8 cellular contexts compared by ENCODE assay signal in the genomic region with DNA sequence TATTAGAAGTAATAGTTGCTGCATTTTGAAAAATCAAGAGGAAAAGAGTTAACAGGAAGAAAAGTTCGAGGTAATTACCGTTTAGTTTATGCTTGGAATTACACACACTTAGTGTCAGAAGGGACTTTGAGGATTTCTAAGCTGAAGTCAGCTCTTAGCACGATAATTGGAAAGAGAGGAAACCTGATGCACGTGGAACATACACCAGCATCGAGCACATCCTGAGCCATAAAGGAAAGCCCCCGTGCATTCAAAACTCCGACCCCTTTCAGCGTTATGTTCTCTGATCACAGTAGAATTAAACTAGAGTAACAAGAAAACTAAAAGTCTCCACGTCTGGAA. TPM values are rescaled to one million over a fixed set of nuclear protein-coding genes. Genes with fewer than 3 reads are reported as not detected.
DNase-seq lines count a peak whose midpoint lies in the region; ATAC-seq, FAIRE-seq and TF ChIP-seq lines count a peak whose summit lies in the region.

No MANE protein-coding gene starts in this region.

- peaks cover 29% of the 10 kb centered on the region for H3K4me1 ChIP-seq in mononuclear cell (ENCODE audit: insufficient read depth, low read length)

- H3K36me3 Mint-ChIP-seq in CD14-positive monocyte, result no peaks in the 10 kb centered on the region

- ATAC-seq in GM19395 (IDR thresholded peaks at IDR 0.05; ENCODE audit: unreplicated experiment), result peak; percentile 31
- peak; percentile 12 for ATAC-seq in HG03565 (IDR thresholded peaks at IDR 0.05; ENCODE audit: unreplicated experiment)

- peaks cover 42% of the 10 kb centered on the region for H3K4me1 Mint-ChIP-seq in CD14-positive monocyte

- TF ChIP-seq CTCF in CD14-positive monocyte (IDR thresholded peaks at IDR 0.05) (no peak), astrocyte of the cerebellum (IDR thresholded peaks at IDR 0.05; ENCODE audit: low read depth, low read length, missing control alignments) (no peak)

- FAIRE-seq in H54 (lab: Jason Lieb, UNC), result no peak
- no peak for FAIRE-seq in RCC 7860 (lab: Jason Lieb, UNC)

- in situ Hi-C loops in astrocyte of the cerebellum (cut with HindIII; ENCODE audit: low sequenced_read_pairs), result no loop called here

- peak overlapping the region in 6 of 7 donors; percentile 33 to 81 (median 66) for H3K27ac Mint-ChIP-seq in CD14-positive monocyte

- peak overlapping the region; percentile 70 for H3K4me3 ChIP-seq in astrocyte of the cerebellum (ENCODE audit: low read depth, low read length)
- peak overlapping the region; percentile 69 for H3K4me3 ChIP-seq in mononuclear cell (ENCODE audit: low read length)

- peaks cover 0 to 4% (median 0%) of the 10 kb centered on the region in 7 donors for H3K9me3 Mint-ChIP-seq in CD14-positive monocyte

- intact Hi-C loops in CD14-positive monocyte (cut with micrococcal nuclease), result no loop called here

- H3K4me3 Mint-ChIP-seq in CD14-positive monocyte, result peak overlapping the region; percentile 79 to 87

- H3K27me3 ChIP-seq in mononuclear cell (ENCODE audit: insufficient read depth, low read length), result no peaks in the 10 kb centered on the region

- H3K27me3 Mint-ChIP-seq in CD14-positive monocyte (ENCODE audit: low read depth in 3 of 3), result peaks cover 0 to 5% (median 2%) of the 10 kb centered on the region in 3 donors

- no peak for DNase-seq in CD14-positive monocyte (ENCODE audit: low spot score)
- DNase-seq in astrocyte of the cerebellum (ENCODE audit: low read depth), result no peak
- no peak for DNase-seq in mesenteric fat pad (ENCODE audit: low spot score)
- DNase-seq in H54 (ENCODE audit: insufficient read length, low spot score), result no peak
- no peak for DNase-seq in RCC 7860 (ENCODE audit: low spot score)

- H3K9me3 ChIP-seq in mononuclear cell (ENCODE audit: low read depth, low read length), result no peaks in the 10 kb centered on the region

- no peak for TF ChIP-seq POLR2A in H54 (IDR thresholded peaks at IDR 0.05; ENCODE audit: low read depth, low read length)

RNA-seq across cellular contexts. Expression of a gene that starts 0.4 kb away (rescaled TPM):
- polyA plus RNA-seq in CD14-positive monocyte, result 1 to 10 TPM; 5.2 to 5.6 TPM
- total RNA-seq in mononuclear cell (23.0 TPM), mesenteric fat pad (7.2 TPM)
